ENCODE assay signal across 8 cellular contexts in genomic region chr17:80992077-80992947, GRCh38. TPM values are rescaled to one million over a fixed set of nuclear protein-coding genes. Genes with fewer than 3 reads are reported as not detected.
DNase-seq lines count a peak whose midpoint lies in the region; ATAC-seq and TF ChIP-seq lines count a peak whose summit lies in the region.

No MANE protein-coding gene starts in this region.

- CTCF ChIA-PET in Panc1 (lab: Charles Lee) = interaction anchor here (0.5 kb wide), 1 partner anchor 687 kb away, joined by 3 read pairs; no protein-coding TSS in a partner anchor

- no peak overlapping the region for H2AFZ ChIP-seq in neural cell (ENCODE audit: low read depth, low read length)

- H3K36me3 ChIP-seq in Panc1 (ENCODE audit: control insufficient read depth, insufficient read depth, low read length) (no peaks in the 10 kb centered on the region; the same call in 1 of the 2 replicates), neural cell (ENCODE audit: insufficient read depth, low read length) (no peaks in the 10 kb centered on the region)

- H3K9me2 ChIP-seq in neural cell (ENCODE audit: insufficient read depth, low read length) = no peaks in the 10 kb centered on the region

- H3K4me3 ChIP-seq in Panc1 (ENCODE audit: low read depth in 2 of 2, low read length in 2 of 2) (peak overlapping the region; percentile 78 to 85), epithelial cell of esophagus (ENCODE audit: low read length) (peak overlapping the region; percentile 69), neural cell (ENCODE audit: low read length) (peak overlapping the region; percentile 82)

- H3K27ac ChIP-seq in Panc1 (ENCODE audit: low read length) (peak overlapping the region; percentile 18; the same call in 1 of the 2 replicates), neural cell (ENCODE audit: low read length) (no peak overlapping the region)

- H4K20me1 ChIP-seq in neural cell (ENCODE audit: insufficient read depth) = no peaks in the 10 kb centered on the region

- TF ChIP-seq EP300 in neural cell (conservative IDR thresholded peaks at IDR 0.05; ENCODE audit: poor library complexity, severe bottlenecking) = no peak

- ATAC-seq in Panc1 = peak; percentile 17

- H3K4me1 ChIP-seq in Panc1 (ENCODE audit: control insufficient read depth, insufficient read depth, low read length) = peaks cover 29% of the 10 kb centered on the region

- BruUV-seq in Panc1 (replicated peaks; lab: Mats Ljungman, UMichigan) = no TSS peak

- H3K27me3 ChIP-seq in Panc1 (ENCODE audit: control insufficient read depth, insufficient read depth, low read length) = no peaks in the 10 kb centered on the region
- H3K27me3 ChIP-seq in neural cell (ENCODE audit: insufficient read depth, low read depth, low read length) = no peaks in the 10 kb centered on the region

- H3K9ac ChIP-seq in neural cell (ENCODE audit: low read length) = peak overlapping the region; percentile 73

- H3K9me3 ChIP-seq in Panc1 (ENCODE audit: control insufficient read depth, insufficient read depth, low read depth, low read length) (no peaks in the 10 kb centered on the region), neural cell (ENCODE audit: low read length) (no peaks in the 10 kb centered on the region)

- TF ChIP-seq RAD21 in neural cell (conservative IDR thresholded peaks at IDR 0.05) = no peak

- no peaks in the 10 kb centered on the region for H3K79me2 ChIP-seq in neural cell (replicated peaks; ENCODE audit: insufficient read depth, low read length)

- H3F3A ChIP-seq in neural cell (ENCODE audit: insufficient read depth, low read length, poor library complexity, severe bottlenecking) = no peaks in the 10 kb centered on the region

- in situ Hi-C loops in Panc1 (cut with HindIII; ENCODE audit: low pct_unique_long_range_greater_than_20kb, low sequenced_read_pairs) = no loop called here

- DNase-seq in activated effector memory CD4-positive, alpha-beta T cell treated with anti-CD3 and anti-CD28 coated beads, Interleukin-2, amount 50 U/mL, for 16 hours = peak; percentile 66
- no peak for DNase-seq in activated effector memory CD4-positive, alpha-beta T cell treated with Interleukin-2 at 50 U/mL for 16 hours
- DNase-seq in Panc1 (ENCODE audit: low read depth, low spot score) (no peak), epithelial cell of esophagus (ENCODE audit: low read depth) (no peak), COR-L47 (lab: John Stamatoyannopoulos, UW) (no peak), SW 1271 (lab: John Stamatoyannopoulos, UW) (no peak), cerebellar cortex (ENCODE audit: low spot score) (no peak)

- intact Hi-C loops in Panc1 (cut with micrococcal nuclease; ENCODE audit: unreplicated experiment) = no loop called here

- POLR2A ChIA-PET in Panc1 (lab: Charles Lee) = interaction anchor here (0.7 kb wide), 1 partner anchor 868 kb away, joined by 3 read pairs; no protein-coding TSS in a partner anchor

- H3K4me2 ChIP-seq in neural cell (ENCODE audit: low read length) = peak overlapping the region; percentile 64

- TF ChIP-seq CTCF in Panc1 (IDR thresholded peaks at IDR 0.05) (no peak), epithelial cell of esophagus (IDR thresholded peaks at IDR 0.05; ENCODE audit: insufficient read depth, low read depth, low read length, missing control alignments) (no peak), neural cell (IDR thresholded peaks at IDR 0.05; ENCODE audit: poor library complexity, severe bottlenecking) (no peak)

TF ChIP-seq in neural cell, 6 proteins besides CTCF, POLR2A, EP300 and RAD21:
- peak; percentile 24 for TF ChIP-seq MXI1 (conservative IDR thresholded peaks at IDR 0.05; ENCODE audit: poor library complexity, severe bottlenecking)
- TF ChIP-seq EZH2 (IDR thresholded peaks at IDR 0.05; ENCODE audit: borderline replicate concordance, insufficient read depth, low read length, poor library complexity, severe bottlenecking) = no peak

RNA-seq across cellular contexts. Expression of gene CHMP6, which starts 0.7 kb away (rescaled TPM):
- total RNA-seq in Panc1 (2021; ENCODE audit: unreplicated experiment) = 43.7 TPM
- 39.1 TPM for polyA plus RNA-seq in Panc1 (2012; ENCODE audit: insufficient read length)
- 32.8 and 35.1 TPM in 2 replicates for polyA plus RNA-seq in neural cell
- polyA minus RNA-seq in neural cell = 32.0 and 34.6 TPM in 2 replicates

RNA-seq across cellular contexts. Expression of gene BAIAP2, which starts 42.6 kb away (rescaled TPM):
- total RNA-seq in Panc1 (2021; ENCODE audit: unreplicated experiment) = 125 TPM
- polyA plus RNA-seq in Panc1 (2012; ENCODE audit: insufficient read length) = 117 TPM
- 17.5 and 37.9 TPM in 2 replicates for polyA plus RNA-seq in neural cell
- 17.5 and 17.8 TPM in 2 replicates for polyA minus RNA-seq in neural cell
